Comparison of ENCODE assay signal across 18 cellular contexts in genomic region chr9:82668724-82669324, GRCh38.
"Had no signal": no experiment of that assay in that cellular context is flagged by ENCODE, and none has a peak within 500 bp of the region (broad histone marks: within the 10 kb centered on the region; RNA-seq: fewer than 3 reads in every experiment).

No MANE protein-coding gene starts in this region.

- H3K9me3 Mint-ChIP-seq: dendritic cell treated with granulocyte-macrophage colony-stimulating factor and Interleukin-4, amounts not matched to agents 40 ng/mL and 50 ng/mL, for 4 days had no signal

- H3K4me3 ChIP-seq: esophagus muscularis mucosa, gastrocnemius medialis, heart right ventricle, mucosa of descending colon, psoas muscle, stomach, thoracic aorta, transverse colon had no signal

- H3K27ac Mint-ChIP-seq: dendritic cell treated with granulocyte-macrophage colony-stimulating factor and Interleukin-4, amounts not matched to agents 40 ng/mL and 50 ng/mL, for 4 days; effector memory CD8-positive, alpha-beta T cell; naive thymus-derived CD8-positive, alpha-beta T cell had no signal

- H3K27me3 ChIP-seq: esophagus muscularis mucosa, gastrocnemius medialis, heart right ventricle, stomach, transverse colon had no signal

- H3K36me3 ChIP-seq: esophagus muscularis mucosa, gastrocnemius medialis, heart right ventricle, stomach, thoracic aorta, transverse colon had no signal

- H3K36me3 Mint-ChIP-seq: naive thymus-derived CD8-positive, alpha-beta T cell had no signal

- ATAC-seq: effector memory CD8-positive, alpha-beta T cell; gastrocnemius medialis; heart right ventricle; left lobe of liver; mucosa of descending colon; naive thymus-derived CD8-positive, alpha-beta T cell; psoas muscle; sciatic nerve had no signal

- H3K27ac ChIP-seq: epithelial cell of prostate, esophagus muscularis mucosa, gastrocnemius medialis, heart right ventricle, psoas muscle, stomach, thoracic aorta, transverse colon had no signal

- DNase-seq: effector memory CD8-positive, alpha-beta T cell; gastrocnemius medialis; heart right ventricle; hypothalamus; islet precursor cell; mucosa of descending colon; naive thymus-derived CD8-positive, alpha-beta T cell; psoas muscle; stimulated activated naive CD4-positive, alpha-beta T cell; stomach; substantia nigra; transverse colon had no signal

- H3K9me3 ChIP-seq: esophagus muscularis mucosa, gastrocnemius medialis, heart right ventricle, mucosa of descending colon, psoas muscle, stomach, thoracic aorta, transverse colon had no signal
